ENCODE assay signal across 1 cellular context in the genomic region with DNA sequence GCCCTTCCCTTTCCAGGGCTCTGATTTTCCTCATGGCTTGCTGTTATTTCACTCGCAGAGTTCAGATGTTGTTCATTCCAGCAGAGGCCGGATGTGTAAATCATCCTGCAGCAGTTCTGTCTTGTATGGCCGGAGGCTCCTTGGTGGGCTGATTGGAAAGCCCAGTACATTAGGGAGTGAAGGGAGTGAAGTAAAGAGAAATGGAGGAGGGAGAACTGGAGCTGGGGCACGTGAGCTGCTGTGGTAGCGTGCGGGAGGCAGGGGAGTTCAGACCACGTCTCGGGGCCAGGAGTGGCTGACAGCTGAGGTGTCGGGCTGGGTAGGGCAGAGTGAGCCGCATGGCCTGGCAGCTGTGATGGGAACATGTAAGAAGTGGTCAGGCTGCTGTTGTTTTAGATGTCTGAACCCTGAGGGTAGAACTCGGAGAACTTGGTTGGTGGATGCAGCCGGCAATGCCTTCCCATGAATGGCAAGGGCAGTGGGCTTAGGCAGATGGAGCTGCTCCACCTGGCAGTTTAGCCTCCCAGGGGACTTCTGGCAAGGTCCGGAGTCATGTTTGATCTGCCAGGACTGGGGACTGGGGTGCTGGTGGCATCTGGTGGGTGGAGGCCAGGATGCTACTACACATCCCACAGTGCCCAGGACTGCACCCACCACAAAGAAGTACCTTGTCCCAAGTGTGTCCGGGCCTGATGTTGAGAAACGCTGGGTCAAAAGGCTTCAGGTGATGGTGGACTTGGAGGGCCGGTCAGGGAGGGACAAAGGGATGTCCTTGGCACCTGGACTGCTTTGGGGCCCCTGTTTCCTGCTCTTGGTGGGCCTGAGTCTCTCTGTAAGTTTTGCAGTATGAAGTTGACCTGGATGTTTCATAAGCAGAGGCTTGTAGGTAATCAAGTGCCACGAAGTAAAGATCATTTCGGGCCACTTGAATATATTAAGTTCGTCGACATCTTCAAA.
TF ChIP-seq lines count a peak whose summit lies in the region.

No MANE protein-coding gene starts in this region.

TF ChIP-seq in WTC11, 78 proteins besides CTCF, POLR2A, EP300 and RAD21 (continued from another document):
- no peak for TF ChIP-seq IRF1 (CRISPR knock-in tag; IDR thresholded peaks at IDR 0.05)
